ENCODE assay signal across 8 cellular contexts in the genomic region with DNA sequence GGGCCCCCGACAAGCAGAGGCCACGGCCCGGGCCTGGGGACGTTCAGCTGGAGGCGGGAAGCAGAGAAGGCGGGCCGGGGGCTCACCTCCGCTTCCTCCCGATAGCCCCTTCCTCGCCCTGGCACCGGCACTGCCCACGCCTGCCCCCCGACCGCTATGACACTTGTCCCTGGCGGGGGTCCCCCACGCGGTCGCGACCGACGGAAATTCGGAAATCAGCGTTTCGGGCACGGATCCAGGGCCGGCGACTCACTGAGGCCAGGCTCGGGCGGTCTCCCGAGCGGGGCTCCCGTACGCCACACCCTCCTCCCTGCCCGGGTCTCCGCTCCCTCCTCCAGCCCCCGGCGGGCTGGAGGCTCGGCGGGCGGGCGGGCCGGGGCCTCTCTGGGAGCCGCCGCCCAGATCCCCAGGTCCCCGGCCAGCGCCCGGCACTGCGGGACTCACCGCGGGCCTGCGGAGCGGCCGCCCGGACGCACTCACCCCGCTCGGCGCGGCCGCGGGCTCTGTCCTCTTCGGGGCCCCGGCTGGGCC. TPM values are rescaled to one million over a fixed set of nuclear protein-coding genes. Genes with fewer than 3 reads are reported as not detected.
A peak's percentile ranks its signal among the peaks of the same experiment; 100 is the strongest.
DNase-seq lines count a peak whose midpoint lies in the region; ATAC-seq, FAIRE-seq and TF ChIP-seq lines count a peak whose summit lies in the region.

No MANE protein-coding gene starts in this region.

- no peak overlapping the region for H2BK5ac ChIP-seq in H1 (ENCODE audit: low read depth, low read length)

- H3K4me3 ChIP-seq in H1 (ENCODE audit: extremely low read depth in 1 of 4, insufficient read depth in 2 of 4, low read depth in 3 of 4, low read length in 4 of 4) (peak overlapping the region; percentile 51 to 76 (median 72)), mucosa of stomach (ENCODE audit: low read length) (no peak overlapping the region), upper lobe of left lung (peak overlapping the region; percentile 62 to 90 (median 74))

- H2AFZ ChIP-seq in H1 (ENCODE audit: low read length), result peak overlapping the region; percentile 68; the same call in 1 of the 2 replicates

- no peak for TF ChIP-seq POLR2A in H1 (IDR thresholded peaks at IDR 0.05; ENCODE audit: control extremely low read depth in 1 of 2, low read depth in 2 of 2, low read length in 2 of 2)
- no peak for TF ChIP-seq POLR2A in upper lobe of left lung (IDR thresholded peaks at IDR 0.05)

- H3K23ac ChIP-seq in H1 (ENCODE audit: insufficient read length), result no peak overlapping the region

- H2BK15ac ChIP-seq in H1 (ENCODE audit: low read length), result no peak overlapping the region

- no peak for TF ChIP-seq CTCF in GM10248 (IDR thresholded peaks at IDR 0.05; ENCODE audit: control extremely low read depth, extremely low read depth, low read depth, missing control alignments)
- TF ChIP-seq CTCF in WTC11 (IDR thresholded peaks at IDR 0.05), result no peak
- no peak for TF ChIP-seq CTCF in H1 (IDR thresholded peaks at IDR 0.05; ENCODE audit: control extremely low read depth in 1 of 3, insufficient read depth in 1 of 3, low read depth in 1 of 3, low read length in 3 of 3)
- peak in 1 of 6 experiments; percentile 5 for TF ChIP-seq CTCF in upper lobe of left lung (IDR thresholded peaks at IDR 0.05)

- no peak overlapping the region for H2AK5ac ChIP-seq in H1 (ENCODE audit: low read depth, low read length)

- peak overlapping the region; percentile 69 to 96 for H3K4me2 ChIP-seq in H1 (ENCODE audit: insufficient read depth in 1 of 2, low read depth in 2 of 2, low read length in 2 of 2)

- peak; percentile 24 for DNase-seq in GM10248 (ENCODE audit: extremely low spot score)
- DNase-seq in WTC11 (ENCODE audit: low spot score), result peak; percentile 32
- DNase-seq in H1 (ENCODE audit: low read depth in 1 of 2, low spot score in 2 of 2), result no peak
- DNase-seq in upper lobe of left lung, result no peak
- no peak for DNase-seq in mucosa of gallbladder (ENCODE audit: low spot score)

- H3K27me3 ChIP-seq in H1 (replicated peaks in 1 of 4; ENCODE audit: control insufficient read depth in 3 of 4, extremely low read depth in 1 of 4, insufficient read depth in 3 of 4, low read length in 3 of 4) (peaks cover 14 to 39% (median 32%) of the 10 kb centered on the region in 4 experiments; a peak in 6 of 7 replicates), mucosa of stomach (ENCODE audit: control insufficient read depth, insufficient read depth, low read length) (peaks cover 15% of the 10 kb centered on the region), upper lobe of left lung (no peaks in the 10 kb centered on the region)

- ATAC-seq in HG02938 (IDR thresholded peaks at IDR 0.05; ENCODE audit: unreplicated experiment) (peak; percentile 11), WTC11 (peak; percentile 34), upper lobe of left lung (ENCODE audit: low FRiP score in 2 of 2) (peak; percentile 5 to 67), GM21423 (IDR thresholded peaks at IDR 0.05; ENCODE audit: unreplicated experiment) (no peak)

- no peak overlapping the region for H3K27ac ChIP-seq in H1 (ENCODE audit: low read depth, low read length)
- peak overlapping the region; percentile 79 to 92 (median 91) for H3K27ac ChIP-seq in upper lobe of left lung

- no peak overlapping the region for H4K5ac ChIP-seq in H1 (ENCODE audit: insufficient read length, low read depth, low read length)

- peaks cover 51% of the 10 kb centered on the region for H3K4me1 Mint-ChIP-seq in WTC11

- no peak for FAIRE-seq in H1 (lab: Jason Lieb, UNC)

- H3K4ac ChIP-seq in H1 (replicated peaks; ENCODE audit: insufficient read length, low read depth, low read length), result no peak overlapping the region

- no peak overlapping the region for H4K91ac ChIP-seq in H1 (replicated peaks; ENCODE audit: insufficient read length, low read length)

- H2BK20ac ChIP-seq in H1 (ENCODE audit: low read length), result no peak overlapping the region

- H3K4me1 ChIP-seq in H1 (replicated peaks in 1 of 4; ENCODE audit: control insufficient read depth in 3 of 4, insufficient read depth in 4 of 4, low read length in 3 of 4) (peaks cover 6 to 26% (median 9%) of the 10 kb centered on the region in 4 experiments), mucosa of stomach (ENCODE audit: control insufficient read depth, insufficient read depth, low read length) (peaks cover 15% of the 10 kb centered on the region), upper lobe of left lung (peaks cover 15 to 48% (median 26%) of the 10 kb centered on the region in 4 donors)

- H4K8ac ChIP-seq in H1 (ENCODE audit: extremely low read depth, insufficient read depth, low read length), result peak overlapping the region; percentile 7; the same call in 1 of the 2 replicates

- no peak overlapping the region for H3K56ac ChIP-seq in H1 (replicated peaks; ENCODE audit: insufficient read length, low read depth, low read length)

- H2BK120ac ChIP-seq in H1 (replicated peaks; ENCODE audit: low read depth, low read length), result no peak overlapping the region

- no peaks in the 10 kb centered on the region for H4K20me1 ChIP-seq in H1 (replicated peaks in 1 of 2; ENCODE audit: control insufficient read depth in 1 of 2, insufficient read depth in 2 of 2, low read length in 2 of 2)

- H3K18ac ChIP-seq in H1 (ENCODE audit: extremely low read depth, low read length), result peak overlapping the region; percentile 76; the same call in 1 of the 2 replicates

- no peaks in the 10 kb centered on the region for H3K79me2 ChIP-seq in H1 (ENCODE audit: control insufficient read depth in 1 of 2, insufficient read depth in 2 of 2, low read length in 2 of 2)

- POLR2A ChIA-PET in GM10248 (lab: Yijun Ruan, JAX), result no interaction called here
- POLR2A ChIA-PET in WTC11 (lab: Charles Lee), result no interaction called here
- POLR2A ChIA-PET in H1 (lab: Charles Lee; ENCODE audit: partially characterized antibody), result interaction anchor here (1.0 to 2.1 kb wide), 4 partner anchors 10 to 120 kb away, joined by 3 to 11 read pairs (median 4); a partner anchor contains a TSS

- no peak overlapping the region for H3K14ac ChIP-seq in H1 (ENCODE audit: insufficient read length)

- no peak overlapping the region for H3K27ac Mint-ChIP-seq in WTC11

- H3K79me1 ChIP-seq in H1 (ENCODE audit: low read depth, low read length), result no peaks in the 10 kb centered on the region

- TF ChIP-seq RAD21 in H1 (IDR thresholded peaks at IDR 0.05 in 1 of 2, conservative IDR thresholded peaks at IDR 0.05 in 1 of 2; ENCODE audit: low read depth in 2 of 2, low read length in 2 of 2), result no peak

- H3K9ac ChIP-seq in H1 (replicated peaks in 1 of 4; ENCODE audit: extremely low read depth in 1 of 4, low read depth in 3 of 4, low read length in 3 of 4), result peak overlapping the region in 3 of 4 experiments; percentile 25 to 73 (median 40); a peak in 3 of 7 replicates
- peak overlapping the region; percentile 48 for H3K9ac ChIP-seq in mucosa of stomach (ENCODE audit: low read length)

- H3K36me3 ChIP-seq in H1 (ENCODE audit: control insufficient read depth in 2 of 4, insufficient read depth in 4 of 4, low read length in 3 of 4) (no peaks in the 10 kb centered on the region), mucosa of stomach (ENCODE audit: control insufficient read depth, insufficient read depth, low read length) (no peaks in the 10 kb centered on the region), upper lobe of left lung (no peaks in the 10 kb centered on the region)

- CTCF ChIA-PET in GM10248 (lab: Yijun Ruan, JAX) (interaction anchor here (0.6 to 1.1 kb wide), 2 partner anchors 18 to 88 kb away, joined by 3 read pairs; no protein-coding TSS in a partner anchor), WTC11 (lab: Charles Lee) (interaction anchor here (1.0 to 2.4 kb wide), 2 partner anchors 107 to 161 kb away, joined by 3 to 8 read pairs; no protein-coding TSS in a partner anchor), H1 (lab: Charles Lee; ENCODE audit: partially characterized antibody) (interaction anchor here (0.5 to 3.2 kb wide), 4 partner anchors 9 to 106 kb away, joined by 3 to 16 read pairs (median 4); no protein-coding TSS in a partner anchor)

- WGBS in H1 (ENCODE audit: extremely low coverage in 1 of 2, insufficient coverage in 1 of 2, insufficient read length in 1 of 2, insufficient replicate concordance in 2 of 2, low coverage in 1 of 2, low lambda C conversion rate in 2 of 2, missing lambda C conversion rate in 1 of 2), 2 experiments, result 2% methylated on average over 8 of the region's 63 CpGs; no CpG with 5 or more reads in 1 of the 2 experiments
- 3% methylated on average over 6 of the region's 63 CpGs; no CpG with 5 or more reads in 1 of the 2 donors for WGBS in upper lobe of left lung, 2 donors

- no peak for TF ChIP-seq EP300 in H1 (IDR thresholded peaks at IDR 0.05; ENCODE audit: borderline replicate concordance in 1 of 2, low read depth in 2 of 2, low read length in 2 of 2)
- no peak for TF ChIP-seq EP300 in upper lobe of left lung (IDR thresholded peaks at IDR 0.05)

- H3K9me3 Mint-ChIP-seq in WTC11, result no peaks in the 10 kb centered on the region

- peak overlapping the region; percentile 81 for H3K4me3 Mint-ChIP-seq in WTC11

- peaks cover 41% of the 10 kb centered on the region for H3K27me3 Mint-ChIP-seq in WTC11 (ENCODE audit: low read depth)

- peaks cover 10% of the 10 kb centered on the region; the same call in 1 of the 2 replicates for H3K23me2 ChIP-seq in H1 (ENCODE audit: low read depth, low read length)

- H3K9me3 ChIP-seq in H1 (ENCODE audit: insufficient read depth in 2 of 2, low read depth in 1 of 2, low read length in 1 of 2), result no peaks in the 10 kb centered on the region
- H3K9me3 ChIP-seq in mucosa of stomach (ENCODE audit: control insufficient read depth, low read length), result no peaks in the 10 kb centered on the region
- no peaks in the 10 kb centered on the region for H3K9me3 ChIP-seq in upper lobe of left lung

- H2BK12ac ChIP-seq in H1 (ENCODE audit: low read depth, low read length), result no peak overlapping the region

- H3K36me3 Mint-ChIP-seq in WTC11, result no peaks in the 10 kb centered on the region

TF ChIP-seq in WTC11, 78 proteins besides CTCF, POLR2A, EP300 and RAD21 (continues in another document):
- TF ChIP-seq KAT7 (CRISPR knock-in tag; IDR thresholded peaks at IDR 0.05; ENCODE audit: borderline replicate concordance), result peak; percentile 49; the same call in 1 of the 2 replicates

TF ChIP-seq in H1, 55 proteins besides CTCF, POLR2A, EP300 and RAD21 (continues in another document):
- TF ChIP-seq CHD2 (IDR thresholded peaks at IDR 0.05; ENCODE audit: low read length) (no peak), RNF2 (IDR thresholded peaks at IDR 0.05; ENCODE audit: borderline replicate concordance, low read depth, low read length, missing control alignments, poor library complexity, severe bottlenecking) (no peak)

RNA-seq across cellular contexts. Expression of a gene that starts 0.6 kb away (rescaled TPM):
- total RNA-seq in WTC11 (2021) (4.8 to 8.2 TPM (median 7.4 TPM) in 3 replicates), upper lobe of left lung (10 to 100 TPM; 17.5 to 56.6 (median 29.4) TPM), mucosa of gallbladder (12.8 TPM)
- total RNA-seq in H1 (2021; fragmentation: NEBNext Ultra II Directional; extraction: Animal tissue kit (Norgen Biotek cat#: 25700)), result 2.3 and 3.4 TPM in 2 replicates
- 0.59 and 0.97 TPM in 2 replicates for polyA plus RNA-seq in H1 (2011; rRNA removed)
- 0.90 TPM for polyA plus RNA-seq in H1 (2011; cell fraction: cytosol; rRNA removed)
- 3.2 TPM for polyA plus RNA-seq in H1 (2011; cell fraction: nucleus; rRNA removed)
- 1.2 to 1.9 TPM (median 1.6 TPM) in 4 replicates for polyA plus RNA-seq in H1 (2012, experiment 1 of 2)
- polyA plus RNA-seq in H1 (2012, experiment 2 of 2), result 0.87 TPM
- 1.4 TPM for polyA plus RNA-seq in H1 (2013, experiment 1 of 2)
- 1.7 TPM for polyA plus RNA-seq in H1 (2013, experiment 2 of 2)
- 1.0 and 1.1 TPM in 2 replicates for polyA minus RNA-seq in H1 (2011; rRNA and poly(A)+ RNA removed)
- 2.3 TPM for polyA minus RNA-seq in H1 (2011; cell fraction: cytosol; rRNA and poly(A)+ RNA removed)
- 1.8 TPM for polyA minus RNA-seq in H1 (2011; cell fraction: nucleus; rRNA and poly(A)+ RNA removed)

Comparison
In these comparisons a context has a peak if more than half of its experiments do, and no peak if none do; other contexts are left out.
1. DNase-seq: peak in GM10248 (single experiment) and WTC11 (single experiment); none in H1 (0 of 2), upper lobe of left lung (0 of 2) and mucosa of gallbladder (single experiment).